Comparison of ENCODE assay signal across 1 cellular context in genomic region chr2:111897924-111898702, GRCh38.
TF ChIP-seq lines count a peak whose summit lies in the region.

Gene MERTK (plus strand): TSS chr2:111898607. CDS start chr2:111898736, 129 bp downstream.

TF ChIP-seq in HepG2, 621 proteins besides CTCF, POLR2A, EP300 and RAD21 (continued from another document and continues in another):
- TF ChIP-seq EZH2 (conservative IDR thresholded peaks at IDR 0.05; ENCODE audit: low read depth, low read length) (no peak), ZNF883 (CRISPR knock-in tag; IDR thresholded peaks at IDR 0.05; ENCODE audit: not compliant biosample characterization) (peak; percentile 39), FOXP1 (IDR thresholded peaks at IDR 0.05) (no peak), FOXP1 (CRISPR knock-in tag; IDR thresholded peaks at IDR 0.05) (no peak), KDM4B (CRISPR knock-in tag; IDR thresholded peaks at IDR 0.05) (0 out of 2 replicates have a peak, but pooled peaks have one; percentile 48), POGZ (CRISPR knock-in tag; IDR thresholded peaks at IDR 0.05) (peak; percentile 25), EED (CRISPR knock-in tag; IDR thresholded peaks at IDR 0.05) (no peak), BATF2 (CRISPR knock-in tag; IDR thresholded peaks at IDR 0.05) (no peak), REL (CRISPR knock-in tag; conservative IDR thresholded peaks at IDR 0.05) (no peak), ZNF234 (CRISPR knock-in tag; conservative IDR thresholded peaks at IDR 0.05) (no peak; the same call in 1 of the 2 replicates), ZNF337 (CRISPR knock-in tag; IDR thresholded peaks at IDR 0.05; ENCODE audit: borderline replicate concordance, low read depth) (peak; percentile 38; the same call in 1 of the 2 replicates), SAFB2 (CRISPR knock-in tag; IDR thresholded peaks at IDR 0.05; ENCODE audit: borderline replicate concordance, low read depth) (peak; percentile 77; the same call in 1 of the 2 replicates), ZFP90 (CRISPR knock-in tag; IDR thresholded peaks at IDR 0.05; ENCODE audit: borderline replicate concordance) (peak; percentile 25; the same call in 1 of the 2 replicates), ZNF792 (CRISPR knock-in tag; IDR thresholded peaks at IDR 0.05) (no peak; the same call in 1 of the 2 replicates), TFAP4 (IDR thresholded peaks at IDR 0.05; ENCODE audit: borderline replicate concordance, low read depth) (peak; percentile 49; the same call in 1 of the 2 replicates), HDAC2 (CRISPR knock-in tag; IDR thresholded peaks at IDR 0.05) (peak; percentile 48; the same call in 1 of the 2 replicates), THAP7 (CRISPR knock-in tag; IDR thresholded peaks at IDR 0.05) (peak; percentile 59; the same call in 1 of the 2 replicates), MXD3 (CRISPR knock-in tag; IDR thresholded peaks at IDR 0.05) (peak; percentile 83; the same call in 1 of the 2 replicates), NR0B2 (CRISPR knock-in tag; IDR thresholded peaks at IDR 0.05) (no peak; the same call in 1 of the 2 replicates), ZFP41 (CRISPR knock-in tag; IDR thresholded peaks at IDR 0.05; ENCODE audit: borderline replicate concordance) (no peak), ZNF816 (CRISPR knock-in tag; IDR thresholded peaks at IDR 0.05; ENCODE audit: borderline replicate concordance) (peak; percentile 93), ZNF350 (CRISPR knock-in tag; IDR thresholded peaks at IDR 0.05; ENCODE audit: borderline replicate concordance, low read depth) (peak; percentile 77), TOPORS (CRISPR knock-in tag; IDR thresholded peaks at IDR 0.05) (no peak; the same call in 1 of the 2 replicates), MYC (CRISPR knock-in tag; IDR thresholded peaks at IDR 0.05; ENCODE audit: borderline replicate concordance) (peak; percentile 83), GRHL1 (CRISPR knock-in tag; conservative IDR thresholded peaks at IDR 0.05) (no peak), NCOA5 (CRISPR knock-in tag; IDR thresholded peaks at IDR 0.05) (no peak), ETV5 (CRISPR knock-in tag; IDR thresholded peaks at IDR 0.05; ENCODE audit: borderline replicate concordance) (peak; percentile 91), GTF2F1 (IDR thresholded peaks at IDR 0.05; ENCODE audit: low read length) (no peak), MTF1 (CRISPR knock-in tag; IDR thresholded peaks at IDR 0.05) (no peak), PHF21A (CRISPR knock-in tag; IDR thresholded peaks at IDR 0.05) (peak; percentile 75), ZNF740 (CRISPR knock-in tag; IDR thresholded peaks at IDR 0.05) (0 out of 2 replicates have a peak, but pooled peaks have one; percentile 67), ZNF567 (CRISPR knock-in tag; IDR thresholded peaks at IDR 0.05; ENCODE audit: borderline replicate concordance) (no peak), CCAR2 (optimal IDR thresholded peaks at IDR 0.05; ENCODE audit: low read depth, low read length) (no peak), MEF2D (CRISPR knock-in tag; IDR thresholded peaks at IDR 0.05) (no peak), HOXA3 (CRISPR knock-in tag; IDR thresholded peaks at IDR 0.05) (peak; percentile 89), ZNF256 (CRISPR knock-in tag; conservative IDR thresholded peaks at IDR 0.05) (no peak; the same call in 1 of the 2 replicates), ZFP36L1 (CRISPR knock-in tag; IDR thresholded peaks at IDR 0.05) (0 out of 2 replicates have a peak, but pooled peaks have one; percentile 40), ZNF142 (CRISPR knock-in tag; IDR thresholded peaks at IDR 0.05) (0 out of 2 replicates have a peak, but pooled peaks have one; percentile 3), MYPOP (CRISPR knock-in tag; IDR thresholded peaks at IDR 0.05) (peak; percentile 38; the same call in 1 of the 2 replicates), HMGXB3 (CRISPR knock-in tag; IDR thresholded peaks at IDR 0.05; ENCODE audit: borderline replicate concordance) (peak; percentile 27; the same call in 1 of the 2 replicates), ZNF30 (CRISPR knock-in tag; IDR thresholded peaks at IDR 0.05) (no peak), ZSCAN30 (CRISPR knock-in tag; IDR thresholded peaks at IDR 0.05) (no peak), TGIF2 (CRISPR knock-in tag; IDR thresholded peaks at IDR 0.05) (peak; percentile 82), CENPT (CRISPR knock-in tag; IDR thresholded peaks at IDR 0.05; ENCODE audit: low read depth) (no peak; the same call in 1 of the 2 replicates), ZFP37 (CRISPR knock-in tag; IDR thresholded peaks at IDR 0.05; ENCODE audit: borderline replicate concordance) (peak; percentile 68; the same call in 1 of the 2 replicates)
